10 cellular contexts compared by ENCODE assay signal in genomic region chr2:1640301-1641135, GRCh38.
"Had no signal": no experiment of that assay in that cellular context is flagged by ENCODE, and none has a peak within 500 bp of the region (broad histone marks: within the 10 kb centered on the region; RNA-seq: fewer than 3 reads in every experiment).

No MANE protein-coding gene starts in this region.

- H3K27ac ChIP-seq: right atrium auricular region, tibial artery had no signal

- ATAC-seq: stimulated activated effector memory CD8-positive, alpha-beta T cell treated with anti-CD3 and anti-CD28 coated beads, Interleukin-12 subunit alpha, Interleukin-12 subunit beta, amount 100 ng/mL, for 72 hours; T-helper 17 cell had no signal

- DNase-seq: activated CD4-positive, alpha-beta T cell treated with anti-CD3 and anti-CD28 coated beads, Interleukin-2, amount 10 ng/mL, durations not matched to agents 7 days and 5 days; activated CD4-positive, CD25-positive, alpha-beta regulatory T cell; activated CD8-positive, alpha-beta memory T cell treated with anti-CD3 and anti-CD28 coated beads for 24 hours; activated naive CD4-positive, alpha-beta T cell treated with anti-CD3 and anti-CD28 coated beads for 36 hours; hippocampal formation; left cardiac atrium; T-helper 17 cell; tibial artery had no signal

- H3K9me3 ChIP-seq: right atrium auricular region, tibial artery had no signal

- H3K27me3 ChIP-seq: right atrium auricular region, tibial artery had no signal

- H3K4me3 ChIP-seq: right atrium auricular region, tibial artery had no signal
